Comparison of ENCODE assay signal across 12 cellular contexts in genomic region chr17:688100-688989, GRCh38. TPM values are rescaled to one million over a fixed set of nuclear protein-coding genes. Genes with fewer than 3 reads are reported as not detected.
A peak's percentile ranks its signal among the peaks of the same experiment; 100 is the strongest.
DNase-seq lines count a peak whose midpoint lies in the region; ATAC-seq and TF ChIP-seq lines count a peak whose summit lies in the region.
"Had no signal": no experiment of that assay in that cellular context is flagged by ENCODE, and none has a peak within 500 bp of the region (broad histone marks: within the 10 kb centered on the region; RNA-seq: fewer than 3 reads in every experiment).

No MANE protein-coding gene starts in this region.

- TF ChIP-seq CTCF in smooth muscle cell (IDR thresholded peaks at IDR 0.05; ENCODE audit: borderline replicate concordance, insufficient read depth, poor library complexity, severe bottlenecking) (peak; percentile 32), lower leg skin (IDR thresholded peaks at IDR 0.05) (no peak), stomach (IDR thresholded peaks at IDR 0.05) (no peak)

- peak overlapping the region; percentile 14 for H3K27ac Mint-ChIP-seq in activated T-cell treated with anti-CD3 and anti-CD28 coated beads, Interleukin-2, amount 50 U/mL, for 72 hours

- H3K4me2 ChIP-seq in smooth muscle cell = no peak overlapping the region

- WGBS in smooth muscle cell (ENCODE audit: low lambda C conversion rate) = 88% methylated on average over 18 of the region's 18 CpGs
- WGBS in lower leg skin, 2 donors = 84 to 88% methylated on average over 18 of the region's 18 CpGs
- 80 to 87% (median 82%) methylated on average over 18 of the region's 18 CpGs for whole genome bisulfite sequencing in stomach, 5 donors

- peaks cover 10% of the 10 kb centered on the region for H3K79me2 ChIP-seq in smooth muscle cell (ENCODE audit: low read depth)

- peaks cover 4 to 7% of the 10 kb centered on the region in 2 donors for H3K36me3 Mint-ChIP-seq in activated T-cell treated with anti-CD3 and anti-CD28 coated beads, Interleukin-2, amount 50 U/mL, for 72 hours (ENCODE audit: insufficient read depth in 2 of 2)

- no peak for TF ChIP-seq EP300 in stomach (IDR thresholded peaks at IDR 0.05)

- intact Hi-C loops in lower leg skin (cut with DNase I; ENCODE audit: low total_unique reads) (no loop called here), stomach (cut with DNase I; ENCODE audit: low total_unique reads) (no loop called here)

- H4K20me1 ChIP-seq in smooth muscle cell (ENCODE audit: low read depth) = peaks cover 8% of the 10 kb centered on the region

- H3K36me3 ChIP-seq in smooth muscle cell (ENCODE audit: low read depth) (no peaks in the 10 kb centered on the region), stomach (peaks cover 13 to 88% (median 70%) of the 10 kb centered on the region in 4 donors)

- H3K4me3 Mint-ChIP-seq in activated T-cell treated with anti-CD3 and anti-CD28 coated beads, Interleukin-2, amount 50 U/mL, for 72 hours = no peak overlapping the region
- H3K4me3 Mint-ChIP-seq: CD4-positive, alpha-beta memory T cell had no signal

- no peak overlapping the region for H3K4me3 ChIP-seq in smooth muscle cell
- H3K4me3 ChIP-seq in lower leg skin (ENCODE audit: low read depth, poor library complexity, severe bottlenecking) = no peak overlapping the region
- no peak overlapping the region for H3K4me3 ChIP-seq in stomach

- no peak for ATAC-seq in activated T-cell treated with anti-CD3 and anti-CD28 coated beads, Interleukin-2, amount 50 U/mL, for 72 hours (replicated peaks in 1 of 2)

- H3F3A ChIP-seq in smooth muscle cell (ENCODE audit: low read depth) = peaks cover 3% of the 10 kb centered on the region

- H3K9me3 ChIP-seq in smooth muscle cell (replicated peaks; ENCODE audit: low read depth) (no peaks in the 10 kb centered on the region), stomach (no peaks in the 10 kb centered on the region)

- no peaks in the 10 kb centered on the region for H3K27me3 ChIP-seq in smooth muscle cell (ENCODE audit: low read depth)
- no peaks in the 10 kb centered on the region for H3K27me3 ChIP-seq in stomach

- H3K27me3 Mint-ChIP-seq in activated T-cell treated with anti-CD3 and anti-CD28 coated beads, Interleukin-2, amount 50 U/mL, for 72 hours (ENCODE audit: low read depth) = no peaks in the 10 kb centered on the region
- H3K27me3 Mint-ChIP-seq: CD4-positive, alpha-beta memory T cell; IgD-negative memory B cell had no signal

- peaks cover 5% of the 10 kb centered on the region for H3K4me1 Mint-ChIP-seq in activated T-cell treated with anti-CD3 and anti-CD28 coated beads, Interleukin-2, amount 50 U/mL, for 72 hours (ENCODE audit: low read depth)

- H3K4me1 ChIP-seq in smooth muscle cell (ENCODE audit: low read depth) (peaks cover 3% of the 10 kb centered on the region), stomach (peaks cover 0 to 3% (median 1%) of the 10 kb centered on the region in 4 donors)

- TF ChIP-seq POLR2A in lower leg skin (IDR thresholded peaks at IDR 0.05) (no peak), stomach (IDR thresholded peaks at IDR 0.05) (no peak)

- H2AFZ ChIP-seq in smooth muscle cell (ENCODE audit: low read depth) = no peak overlapping the region

- no peaks in the 10 kb centered on the region for H3K9me3 Mint-ChIP-seq in activated T-cell treated with anti-CD3 and anti-CD28 coated beads, Interleukin-2, amount 50 U/mL, for 72 hours
- H3K9me3 Mint-ChIP-seq: CD4-positive, alpha-beta memory T cell; IgD-negative memory B cell had no signal

- H3K27ac ChIP-seq in smooth muscle cell (ENCODE audit: low read depth) (no peak overlapping the region), stomach (no peak overlapping the region)

- H3K9ac ChIP-seq in smooth muscle cell (ENCODE audit: low read depth) = no peak overlapping the region

- DNase-seq in activated T-cell treated with anti-CD3 and anti-CD28 coated beads, Interleukin-2, amount 50 U/mL, for 72 hours = no peak
- DNase-seq in activated T-cell treated with anti-CD3 and anti-CD28 coated beads, Interleukin-2, amount 50 U/mL, for 1 hour = no peak
- DNase-seq in OCI-M1 (lab: John Stamatoyannopoulos, UW) (peak; percentile 40), fibroblast of gingiva (ENCODE audit: low read depth) (peak; percentile 35), smooth muscle cell (lab: John Stamatoyannopoulos, UW; ENCODE audit: unreplicated experiment) (no peak), lower leg skin (ENCODE audit: low spot score in 2 of 2) (no peak), stomach (no peak)
- DNase-seq in activated T-cell treated with anti-CD3 and anti-CD28 coated beads, Interleukin-2, amount 50 U/mL, for 48 hours = no peak
- DNase-seq: kidney; stimulated activated CD4-positive, alpha-beta T cell treated with anti-CD3 and anti-CD28 coated beads, Interleukin-4, amount 100 ng/mL, for 1 hour had no signal

RNA-seq across cellular contexts. Expression of gene VPS53, which starts 26.3 kb away (rescaled TPM):
- 10 to 100 TPM; 37.4 to 57.1 TPM for total RNA-seq in activated T-cell treated with anti-CD3 and anti-CD28 coated beads, Interleukin-2, amount 50 U/mL, for 72 hours
- total RNA-seq in smooth muscle cell (18.6 and 24.4 TPM in 2 replicates), lower leg skin (10 to 100 TPM; 25.6 to 44.2 (median 29.4) TPM), stomach (100 to 1,000 TPM in 1 of 5 donors, 10 to 100 TPM in 4; 26.1 to 206 (median 49.1) TPM)
- polyA plus RNA-seq in smooth muscle cell (9.6 and 12.0 TPM in 2 replicates), stomach (10 to 100 TPM in 1 of 3 donors, 1 to 10 TPM in 2; 4.5 to 13.1 (median 5.6) TPM)

RNA-seq across cellular contexts. Expression of gene TLCD3A, which starts 44.1 kb away (rescaled TPM):
- 10 to 100 TPM in 1 of 2 donors, 1 to 10 TPM in 1; 6.6 to 11.7 TPM for total RNA-seq in activated T-cell treated with anti-CD3 and anti-CD28 coated beads, Interleukin-2, amount 50 U/mL, for 72 hours
- total RNA-seq in smooth muscle cell = 20.1 and 23.0 TPM in 2 replicates
- polyA plus RNA-seq in smooth muscle cell = 21.9 and 25.9 TPM in 2 replicates
- total RNA-seq in lower leg skin = 100 to 1,000 TPM in 1 of 4 donors, 10 to 100 TPM in 3; 75.2 to 111 (median 78.8) TPM
- total RNA-seq in stomach = 10 to 100 TPM in 4 of 5 donors, under 1 TPM in 1; 0.58 to 33.2 (median 12.2) TPM
- 10 to 100 TPM in 1 of 3 donors, 1 to 10 TPM in 2; 7.9 to 12.3 (median 8.7) TPM for polyA plus RNA-seq in stomach

Comparison
In these comparisons a context has a peak if more than half of its experiments do, and no peak if none do; other contexts are left out.
1. DNase-seq: peak in OCI-M1 (single experiment) and fibroblast of gingiva (single experiment); none in activated T-cell treated with anti-CD3 and anti-CD28 coated beads, Interleukin-2, amount 50 U/mL, for 72 hours (0 of 2), activated T-cell treated with anti-CD3 and anti-CD28 coated beads, Interleukin-2, amount 50 U/mL, for 1 hour (single experiment), smooth muscle cell (single experiment), activated T-cell treated with anti-CD3 and anti-CD28 coated beads, Interleukin-2, amount 50 U/mL, for 48 hours (0 of 2), lower leg skin (0 of 2) and stomach (single experiment).